Comparison of ENCODE assay signal across 8 cellular contexts in the genomic region with DNA sequence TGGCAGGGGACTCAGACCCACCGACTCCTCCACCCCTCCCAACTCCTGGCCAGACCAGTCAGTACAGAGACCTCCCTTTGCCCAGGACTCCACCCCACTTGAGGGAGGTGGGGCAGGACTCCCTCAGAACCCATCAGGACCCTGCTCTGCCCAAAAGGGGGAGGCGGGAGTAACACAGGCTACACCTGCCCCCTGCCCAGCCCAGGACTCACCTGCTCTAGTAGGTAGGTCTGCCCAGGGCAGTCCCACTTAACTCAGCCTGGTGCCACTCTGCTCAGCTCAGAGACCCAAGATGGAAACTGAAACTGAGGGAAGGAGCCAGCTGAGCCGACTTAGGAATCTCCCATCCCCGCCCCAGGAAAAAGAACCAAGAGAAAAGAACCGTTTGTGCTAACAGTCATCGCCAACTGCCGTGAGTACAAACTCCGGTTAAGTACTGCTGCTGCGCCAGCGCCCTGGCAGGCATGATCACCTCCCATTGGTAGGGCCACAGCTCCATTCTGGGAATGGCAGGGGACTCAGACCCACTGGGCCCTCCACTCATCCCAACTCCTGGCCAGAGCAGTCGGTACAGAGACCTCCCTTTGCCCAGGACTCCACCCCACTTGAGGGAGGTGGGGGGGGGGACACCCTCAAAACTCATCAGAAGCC. TPM values are rescaled to one million over a fixed set of nuclear protein-coding genes. Genes with fewer than 3 reads are reported as not detected.
A peak's percentile ranks its signal among the peaks of the same experiment; 100 is the strongest.
DNase-seq lines count a peak whose midpoint lies in the region; ATAC-seq, FAIRE-seq and TF ChIP-seq lines count a peak whose summit lies in the region.

No MANE protein-coding gene starts in this region.

- peaks cover 7% of the 10 kb centered on the region for H3K36me3 Mint-ChIP-seq in activated naive CD4-positive, alpha-beta T cell treated with anti-CD3 and anti-CD28 coated beads, Interleukin-2, amount 50 U/mL, for 24 hours

- H3K79me1 ChIP-seq in mesendoderm (ENCODE audit: low read length), result no peaks in the 10 kb centered on the region

- H3K9me3 Mint-ChIP-seq in activated naive CD4-positive, alpha-beta T cell treated with anti-CD3 and anti-CD28 coated beads, Interleukin-2, amount 50 U/mL, for 24 hours, result no peaks in the 10 kb centered on the region

- peaks cover 4% of the 10 kb centered on the region for H3K36me3 ChIP-seq in mesendoderm (ENCODE audit: control insufficient read depth, insufficient read depth, low read length)

- no peak overlapping the region for H3K4ac ChIP-seq in mesendoderm (ENCODE audit: low read depth, low read length)

- H2AK5ac ChIP-seq in mesendoderm (ENCODE audit: low read length), result no peak overlapping the region

- no peak overlapping the region for H2BK15ac ChIP-seq in mesendoderm (replicated peaks; ENCODE audit: low read depth)

- no peak overlapping the region for H4K5ac ChIP-seq in mesendoderm (ENCODE audit: low read length)

- WGBS in mesendoderm (ENCODE audit: extremely low coverage, insufficient coverage, low lambda C conversion rate), result no CpG with 5 or more reads among the region's 11 CpGs

- no peaks in the 10 kb centered on the region for H3K27me3 Mint-ChIP-seq in activated naive CD4-positive, alpha-beta T cell treated with anti-CD3 and anti-CD28 coated beads, Interleukin-2, amount 50 U/mL, for 24 hours

- H3K27me3 ChIP-seq in mesendoderm (ENCODE audit: insufficient read depth, low read length, poor library complexity), result no peaks in the 10 kb centered on the region

- no peak overlapping the region for H3K27ac ChIP-seq in mesendoderm (ENCODE audit: low read depth, low read length)

- no peak overlapping the region for H4K8ac ChIP-seq in mesendoderm (ENCODE audit: low read depth, low read length)

- DNase-seq in GM12892 (ENCODE audit: insufficient read length) (no peak), hepatic stellate cell (ENCODE audit: low spot score) (peak; percentile 82), mesendoderm (no peak)
- DNase-seq in stimulated activated CD8-positive, alpha-beta memory T cell treated with anti-CD3 and anti-CD28 coated beads, Interleukin-12 subunit alpha, Interleukin-12 subunit beta, amount 100 ng/mL, for 4 hours (ENCODE audit: low read depth), result peak; percentile 11

- no peaks in the 10 kb centered on the region for H3K79me2 ChIP-seq in mesendoderm (ENCODE audit: control insufficient read depth, insufficient read depth, low read length)

- H3K18ac ChIP-seq in mesendoderm (ENCODE audit: low read length), result no peak overlapping the region

- no peak for TF ChIP-seq POLR2A in GM12892 (IDR thresholded peaks at IDR 0.05; ENCODE audit: low read depth, low read length)

- H3K4me3 Mint-ChIP-seq in activated naive CD4-positive, alpha-beta T cell treated with anti-CD3 and anti-CD28 coated beads, Interleukin-2, amount 50 U/mL, for 24 hours, result peak overlapping the region; percentile 81

- H2BK120ac ChIP-seq in mesendoderm (ENCODE audit: low read depth, low read length), result no peak overlapping the region

- peaks cover 60% of the 10 kb centered on the region for H3K4me1 Mint-ChIP-seq in activated naive CD4-positive, alpha-beta T cell treated with anti-CD3 and anti-CD28 coated beads, Interleukin-2, amount 50 U/mL, for 24 hours

- no peak overlapping the region for H2BK5ac ChIP-seq in mesendoderm (ENCODE audit: low read length)

- H3K4me2 ChIP-seq in mesendoderm (ENCODE audit: low read length), result no peak overlapping the region

- no peak overlapping the region for H3K56ac ChIP-seq in mesendoderm (ENCODE audit: low read length)

- no peak overlapping the region for H3K9ac ChIP-seq in mesendoderm (ENCODE audit: low read length)

- peak; percentile 48 for FAIRE-seq in GM12892 (lab: Jason Lieb, UNC)

- no peak overlapping the region for H3K4me3 ChIP-seq in mesendoderm (ENCODE audit: low read length)

- peaks cover 3% of the 10 kb centered on the region for H3K4me1 ChIP-seq in mesendoderm (ENCODE audit: control insufficient read depth, low read depth, low read length)

- peak overlapping the region; percentile 85 for H3K27ac Mint-ChIP-seq in activated naive CD4-positive, alpha-beta T cell treated with anti-CD3 and anti-CD28 coated beads, Interleukin-2, amount 50 U/mL, for 24 hours

- H3K23ac ChIP-seq in mesendoderm (ENCODE audit: low read length), result no peak overlapping the region

- ATAC-seq in HG03571 (IDR thresholded peaks at IDR 0.05; ENCODE audit: unreplicated experiment), result peak; percentile 7
- no peak for ATAC-seq in GM21576 (IDR thresholded peaks at IDR 0.05; ENCODE audit: unreplicated experiment)
- ATAC-seq in GM21367 (IDR thresholded peaks at IDR 0.05; ENCODE audit: unreplicated experiment), result no peak

RNA-seq across cellular contexts. Expression of a gene that starts 0.5 kb away (rescaled TPM):
- polyA plus RNA-seq in GM12892 (2012; ENCODE audit: missing spikeins), result 23.2 TPM
- 1.6 TPM for polyA plus RNA-seq in mesendoderm (2013, experiment 1 of 2)
- polyA plus RNA-seq in mesendoderm (2013, experiment 2 of 2), result 1.5 TPM

RNA-seq across cellular contexts. Expression of a gene that starts 9.1 kb away (rescaled TPM):
- polyA plus RNA-seq in GM12892 (2012; ENCODE audit: missing spikeins), result 28.6 TPM
- 24.6 TPM for polyA plus RNA-seq in mesendoderm (2013, experiment 1 of 2)
- 23.2 TPM for polyA plus RNA-seq in mesendoderm (2013, experiment 2 of 2)

RNA-seq across cellular contexts. Expression of a gene that starts 10.6 kb away (rescaled TPM):
- polyA plus RNA-seq in GM12892 (2012; ENCODE audit: missing spikeins), result not detected
- 0.13 TPM for polyA plus RNA-seq in mesendoderm (2013, experiment 1 of 2)
- polyA plus RNA-seq in mesendoderm (2013, experiment 2 of 2), result 0.10 TPM

RNA-seq across cellular contexts. Expression of a gene that starts 13.8 kb away (rescaled TPM):
- polyA plus RNA-seq in GM12892 (2012; ENCODE audit: missing spikeins), result 0.70 TPM
- 3.5 TPM for polyA plus RNA-seq in mesendoderm (2013, experiment 1 of 2)
- polyA plus RNA-seq in mesendoderm (2013, experiment 2 of 2), result 3.2 TPM

RNA-seq across cellular contexts. Expression of a gene that starts 42.8 kb away (rescaled TPM):
- 34.2 TPM for polyA plus RNA-seq in GM12892 (2012; ENCODE audit: missing spikeins)
- 89.0 TPM for polyA plus RNA-seq in mesendoderm (2013, experiment 1 of 2)
- polyA plus RNA-seq in mesendoderm (2013, experiment 2 of 2), result 91.0 TPM

Comparison
In these comparisons a context has a peak if more than half of its experiments do, and no peak if none do; other contexts are left out.
1. DNase-seq: peak in hepatic stellate cell (single experiment) and stimulated activated CD8-positive, alpha-beta memory T cell treated with anti-CD3 and anti-CD28 coated beads, Interleukin-12 subunit alpha, Interleukin-12 subunit beta, amount 100 ng/mL, for 4 hours (single experiment); none in GM12892 (single experiment) and mesendoderm (single experiment).